ENCODE assay signal across 1 cellular context in the genomic region with DNA sequence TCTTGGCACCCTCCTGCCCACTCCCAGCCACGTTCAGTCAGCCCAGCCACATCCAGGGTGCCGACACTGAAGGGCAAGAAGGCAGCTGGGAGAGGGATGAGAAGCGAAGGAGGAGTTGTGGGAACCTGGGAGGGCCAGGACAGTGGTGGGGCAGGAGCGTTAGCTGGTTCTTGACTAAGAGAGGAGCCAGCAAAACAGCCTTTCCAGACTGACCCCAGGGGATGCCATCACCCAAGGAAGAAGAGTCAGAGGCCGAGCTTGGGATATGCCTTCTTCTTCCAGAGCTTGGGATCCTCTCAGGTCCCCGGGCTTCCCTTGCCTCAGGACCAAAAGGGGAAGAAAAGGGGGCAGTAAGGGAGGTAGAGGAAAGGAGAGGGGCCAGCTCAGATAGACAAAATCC.
TF ChIP-seq lines count a peak whose summit lies in the region.

No MANE protein-coding gene starts in this region.

TF ChIP-seq in HepG2, 621 proteins besides CTCF, POLR2A, EP300 and RAD21:
- TF ChIP-seq TOE1 (CRISPR knock-in tag; IDR thresholded peaks at IDR 0.05) (no peak), ZNF292 (CRISPR knock-in tag; IDR thresholded peaks at IDR 0.05; ENCODE audit: borderline replicate concordance, low read depth) (no peak), ZNF382 (CRISPR knock-in tag; IDR thresholded peaks at IDR 0.05; ENCODE audit: borderline replicate concordance) (no peak), ZNF256 (CRISPR knock-in tag; conservative IDR thresholded peaks at IDR 0.05) (no peak), ZFP82 (CRISPR knock-in tag; IDR thresholded peaks at IDR 0.05; ENCODE audit: borderline replicate concordance) (no peak), TEAD3 (CRISPR knock-in tag; optimal IDR thresholded peaks at IDR 0.05; ENCODE audit: borderline replicate concordance) (no peak), SPEN (CRISPR knock-in tag; IDR thresholded peaks at IDR 0.05; ENCODE audit: low read depth) (no peak), ZFYVE20 (CRISPR knock-in tag; IDR thresholded peaks at IDR 0.05; ENCODE audit: borderline replicate concordance, low read depth) (no peak), AHR (CRISPR knock-in tag; IDR thresholded peaks at IDR 0.05) (no peak), ZNF10 (CRISPR knock-in tag; IDR thresholded peaks at IDR 0.05; ENCODE audit: borderline replicate concordance, low read depth) (no peak), ZBTB7B (CRISPR knock-in tag; IDR thresholded peaks at IDR 0.05) (no peak), CBX1 (IDR thresholded peaks at IDR 0.05; ENCODE audit: low read depth) (no peak), HOXD1 (CRISPR knock-in tag; IDR thresholded peaks at IDR 0.05) (no peak), ZFY (CRISPR knock-in tag; IDR thresholded peaks at IDR 0.05) (no peak), BORCS8-MEF2B (CRISPR knock-in tag; IDR thresholded peaks at IDR 0.05) (no peak), SNAI1 (CRISPR knock-in tag; IDR thresholded peaks at IDR 0.05; ENCODE audit: borderline replicate concordance) (no peak)
- TF ChIP-seq, protein P1, sequence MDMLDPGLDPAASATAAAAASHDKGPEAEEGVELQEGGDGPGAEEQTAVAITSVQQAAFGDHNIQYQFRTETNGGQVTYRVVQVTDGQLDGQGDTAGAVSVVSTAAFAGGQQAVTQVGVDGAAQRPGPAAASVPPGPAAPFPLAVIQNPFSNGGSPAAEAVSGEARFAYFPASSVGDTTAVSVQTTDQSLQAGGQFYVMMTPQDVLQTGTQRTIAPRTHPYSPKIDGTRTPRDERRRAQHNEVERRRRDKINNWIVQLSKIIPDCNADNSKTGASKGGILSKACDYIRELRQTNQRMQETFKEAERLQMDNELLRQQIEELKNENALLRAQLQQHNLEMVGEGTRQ (IDR thresholded peaks at IDR 0.05; ENCODE audit: low read depth, low read length): no peak
- TF ChIP-seq, protein P1 (CRISPR knock-in tag; IDR thresholded peaks at IDR 0.05; ENCODE audit: borderline replicate concordance): no peak
- TF ChIP-seq, protein P2, sequence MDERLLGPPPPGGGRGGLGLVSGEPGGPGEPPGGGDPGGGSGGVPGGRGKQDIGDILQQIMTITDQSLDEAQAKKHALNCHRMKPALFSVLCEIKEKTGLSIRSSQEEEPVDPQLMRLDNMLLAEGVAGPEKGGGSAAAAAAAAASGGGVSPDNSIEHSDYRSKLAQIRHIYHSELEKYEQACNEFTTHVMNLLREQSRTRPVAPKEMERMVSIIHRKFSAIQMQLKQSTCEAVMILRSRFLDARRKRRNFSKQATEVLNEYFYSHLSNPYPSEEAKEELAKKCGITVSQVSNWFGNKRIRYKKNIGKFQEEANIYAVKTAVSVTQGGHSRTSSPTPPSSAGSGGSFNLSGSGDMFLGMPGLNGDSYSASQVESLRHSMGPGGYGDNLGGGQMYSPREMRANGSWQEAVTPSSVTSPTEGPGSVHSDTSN (CRISPR knock-in tag; IDR thresholded peaks at IDR 0.05): no peak
- TF ChIP-seq, protein P3, sequence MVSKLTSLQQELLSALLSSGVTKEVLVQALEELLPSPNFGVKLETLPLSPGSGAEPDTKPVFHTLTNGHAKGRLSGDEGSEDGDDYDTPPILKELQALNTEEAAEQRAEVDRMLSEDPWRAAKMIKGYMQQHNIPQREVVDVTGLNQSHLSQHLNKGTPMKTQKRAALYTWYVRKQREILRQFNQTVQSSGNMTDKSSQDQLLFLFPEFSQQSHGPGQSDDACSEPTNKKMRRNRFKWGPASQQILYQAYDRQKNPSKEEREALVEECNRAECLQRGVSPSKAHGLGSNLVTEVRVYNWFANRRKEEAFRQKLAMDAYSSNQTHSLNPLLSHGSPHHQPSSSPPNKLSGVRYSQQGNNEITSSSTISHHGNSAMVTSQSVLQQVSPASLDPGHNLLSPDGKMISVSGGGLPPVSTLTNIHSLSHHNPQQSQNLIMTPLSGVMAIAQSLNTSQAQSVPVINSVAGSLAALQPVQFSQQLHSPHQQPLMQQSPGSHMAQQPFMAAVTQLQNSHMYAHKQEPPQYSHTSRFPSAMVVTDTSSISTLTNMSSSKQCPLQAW (CRISPR knock-in tag; IDR thresholded peaks at IDR 0.05): no peak
- TF ChIP-seq, protein P4, sequence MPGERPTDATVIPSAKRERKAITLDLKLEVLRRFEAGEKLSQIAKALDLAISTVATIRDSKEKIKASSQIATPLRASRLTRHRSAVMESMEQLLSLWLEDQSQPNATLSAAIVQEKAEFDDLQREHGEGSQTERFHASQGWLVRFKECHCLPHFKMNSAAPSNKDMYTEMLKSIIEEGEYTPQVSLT (CRISPR knock-in tag; IDR thresholded peaks at IDR 0.05; ENCODE audit: borderline replicate concordance, low read depth): no peak
